ENCODE assay signal across 1 cellular context in the genomic region with DNA sequence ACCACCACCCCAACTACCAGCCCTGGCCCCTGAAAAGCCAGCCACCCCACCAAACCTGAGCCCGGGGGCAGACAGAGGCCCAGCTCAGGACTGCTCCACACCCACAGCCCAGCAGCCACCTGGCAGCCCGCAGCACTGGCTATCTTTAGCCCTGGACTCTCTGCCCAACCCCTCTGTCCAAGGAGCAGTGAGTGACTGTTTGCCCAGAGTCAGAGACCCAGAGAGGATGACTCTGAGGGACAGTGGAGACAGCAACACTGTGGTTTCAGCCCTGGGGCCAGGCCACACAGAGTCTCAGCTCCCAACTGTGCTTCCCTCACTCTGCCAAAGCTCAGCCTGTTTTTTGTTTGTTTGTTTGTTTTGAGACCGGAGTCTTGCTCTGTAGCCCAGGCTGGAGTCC.
TF ChIP-seq lines count a peak whose summit lies in the region.

No MANE protein-coding gene starts in this region.

TF ChIP-seq in GM23338, 12 proteins besides CTCF, POLR2A, EP300 and RAD21 (continued from another document):
- TF ChIP-seq, protein P1, sequence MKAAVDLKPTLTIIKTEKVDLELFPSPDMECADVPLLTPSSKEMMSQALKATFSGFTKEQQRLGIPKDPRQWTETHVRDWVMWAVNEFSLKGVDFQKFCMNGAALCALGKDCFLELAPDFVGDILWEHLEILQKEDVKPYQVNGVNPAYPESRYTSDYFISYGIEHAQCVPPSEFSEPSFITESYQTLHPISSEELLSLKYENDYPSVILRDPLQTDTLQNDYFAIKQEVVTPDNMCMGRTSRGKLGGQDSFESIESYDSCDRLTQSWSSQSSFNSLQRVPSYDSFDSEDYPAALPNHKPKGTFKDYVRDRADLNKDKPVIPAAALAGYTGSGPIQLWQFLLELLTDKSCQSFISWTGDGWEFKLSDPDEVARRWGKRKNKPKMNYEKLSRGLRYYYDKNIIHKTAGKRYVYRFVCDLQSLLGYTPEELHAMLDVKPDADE (IDR thresholded peaks at IDR 0.05), result no peak
- no peak for TF ChIP-seq NANOG (IDR thresholded peaks at IDR 0.05; ENCODE audit: borderline replicate concordance)
- TF ChIP-seq, protein P2, sequence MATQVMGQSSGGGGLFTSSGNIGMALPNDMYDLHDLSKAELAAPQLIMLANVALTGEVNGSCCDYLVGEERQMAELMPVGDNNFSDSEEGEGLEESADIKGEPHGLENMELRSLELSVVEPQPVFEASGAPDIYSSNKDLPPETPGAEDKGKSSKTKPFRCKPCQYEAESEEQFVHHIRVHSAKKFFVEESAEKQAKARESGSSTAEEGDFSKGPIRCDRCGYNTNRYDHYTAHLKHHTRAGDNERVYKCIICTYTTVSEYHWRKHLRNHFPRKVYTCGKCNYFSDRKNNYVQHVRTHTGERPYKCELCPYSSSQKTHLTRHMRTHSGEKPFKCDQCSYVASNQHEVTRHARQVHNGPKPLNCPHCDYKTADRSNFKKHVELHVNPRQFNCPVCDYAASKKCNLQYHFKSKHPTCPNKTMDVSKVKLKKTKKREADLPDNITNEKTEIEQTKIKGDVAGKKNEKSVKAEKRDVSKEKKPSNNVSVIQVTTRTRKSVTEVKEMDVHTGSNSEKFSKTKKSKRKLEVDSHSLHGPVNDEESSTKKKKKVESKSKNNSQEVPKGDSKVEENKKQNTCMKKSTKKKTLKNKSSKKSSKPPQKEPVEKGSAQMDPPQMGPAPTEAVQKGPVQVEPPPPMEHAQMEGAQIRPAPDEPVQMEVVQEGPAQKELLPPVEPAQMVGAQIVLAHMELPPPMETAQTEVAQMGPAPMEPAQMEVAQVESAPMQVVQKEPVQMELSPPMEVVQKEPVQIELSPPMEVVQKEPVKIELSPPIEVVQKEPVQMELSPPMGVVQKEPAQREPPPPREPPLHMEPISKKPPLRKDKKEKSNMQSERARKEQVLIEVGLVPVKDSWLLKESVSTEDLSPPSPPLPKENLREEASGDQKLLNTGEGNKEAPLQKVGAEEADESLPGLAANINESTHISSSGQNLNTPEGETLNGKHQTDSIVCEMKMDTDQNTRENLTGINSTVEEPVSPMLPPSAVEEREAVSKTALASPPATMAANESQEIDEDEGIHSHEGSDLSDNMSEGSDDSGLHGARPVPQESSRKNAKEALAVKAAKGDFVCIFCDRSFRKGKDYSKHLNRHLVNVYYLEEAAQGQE (IDR thresholded peaks at IDR 0.05; ENCODE audit: unreplicated experiment), result no peak
- TF ChIP-seq JUNB (IDR thresholded peaks at IDR 0.05; ENCODE audit: unreplicated experiment), result no peak
- no peak for TF ChIP-seq ZNF331 (CRISPR knock-in tag; IDR thresholded peaks at IDR 0.05; ENCODE audit: low read depth)
- no peak for TF ChIP-seq ZNF114 (CRISPR knock-in tag; IDR thresholded peaks at IDR 0.05)
TF ChIP-seq in GM23338: peak in this region for 0.
